Comparison of ENCODE assay signal across 22 cellular contexts in the genomic region with DNA sequence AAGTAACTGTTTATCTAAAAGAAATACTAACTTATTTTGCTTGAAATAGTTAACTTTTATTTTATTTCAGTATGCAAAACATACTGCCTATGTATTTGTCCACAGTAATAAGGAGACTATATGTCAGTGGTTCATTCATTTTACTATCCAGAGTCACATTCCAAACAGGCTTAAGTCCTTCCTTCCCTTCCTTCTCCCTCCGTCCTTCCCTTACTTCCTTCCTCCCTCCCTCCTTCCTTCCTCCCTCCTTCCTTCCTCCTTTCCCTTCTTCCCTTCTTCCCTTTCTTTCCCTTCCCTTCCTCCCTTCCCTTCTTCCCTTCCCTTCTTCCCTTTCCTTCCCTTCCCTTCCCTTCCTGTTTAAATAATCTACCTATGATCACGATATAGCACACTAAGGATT.
DNase-seq lines count a peak whose midpoint lies in the region; ATAC-seq, FAIRE-seq and TF ChIP-seq lines count a peak whose summit lies in the region.
"Had no signal": no experiment of that assay in that cellular context is flagged by ENCODE, and none has a peak within 500 bp of the region (broad histone marks: within the 10 kb centered on the region; RNA-seq: fewer than 3 reads in every experiment).

No MANE protein-coding gene starts in this region.

- H3K4me3 ChIP-seq in HepG2 (replicated peaks in 1 of 3; ENCODE audit: insufficient read depth in 1 of 3, low read depth in 2 of 3, low read length in 3 of 3) = no peak overlapping the region
- no peak overlapping the region for H3K4me3 ChIP-seq in right lobe of liver
- H3K4me3 ChIP-seq in K562 = no peak overlapping the region
- H3K4me3 ChIP-seq in endothelial cell of umbilical vein (replicated peaks in 1 of 3; ENCODE audit: insufficient read depth in 1 of 3, low read depth in 1 of 3, low read length in 3 of 3) = no peak overlapping the region
- H3K4me3 ChIP-seq: A549; BLaER1 treated with 17β-estradiol and CSF1 and Interleukin-3, amounts not matched to agents 10 nM and 100 nM had no signal

- no peaks in the 10 kb centered on the region for H3K27me3 ChIP-seq in HepG2 (ENCODE audit: control insufficient read depth in 1 of 2, insufficient read depth in 2 of 2, low read length in 2 of 2)
- no peaks in the 10 kb centered on the region for H3K27me3 ChIP-seq in right lobe of liver
- no peaks in the 10 kb centered on the region for H3K27me3 ChIP-seq in K562 (ENCODE audit: control insufficient read depth in 2 of 2, insufficient read depth in 2 of 2, low read length in 2 of 2)
- H3K27me3 ChIP-seq in endothelial cell of umbilical vein (ENCODE audit: control insufficient read depth in 2 of 2, insufficient read depth in 2 of 2, low read length in 2 of 2) = no peaks in the 10 kb centered on the region
- H3K27me3 ChIP-seq: BLaER1 treated with 17β-estradiol and CSF1 and Interleukin-3, amounts not matched to agents 10 nM and 100 nM had no signal

- H4K20me1 ChIP-seq in HepG2 (ENCODE audit: insufficient read depth, low read length) = no peaks in the 10 kb centered on the region; the same call in 1 of the 2 replicates
- H4K20me1 ChIP-seq in K562 (replicated peaks; ENCODE audit: control insufficient read depth, insufficient read depth, low read length) = no peaks in the 10 kb centered on the region
- H4K20me1 ChIP-seq in endothelial cell of umbilical vein (replicated peaks; ENCODE audit: control insufficient read depth, extremely low read depth, insufficient read depth, low read length) = no peaks in the 10 kb centered on the region
- H4K20me1 ChIP-seq: BLaER1 treated with 17β-estradiol and CSF1 and Interleukin-3, amounts not matched to agents 10 nM and 100 nM had no signal

- TF ChIP-seq RAD21 in HepG2 (CRISPR knock-in tag; IDR thresholded peaks at IDR 0.05) (no peak), K562 (CRISPR knock-in tag; conservative IDR thresholded peaks at IDR 0.05 in 1 of 2, IDR thresholded peaks at IDR 0.05 in 1 of 2) (no peak)

- 7% methylated on average over 2 of the region's 2 CpGs for WGBS in HepG2 (ENCODE audit: low lambda C conversion rate)
- WGBS in right lobe of liver (ENCODE audit: insufficient coverage, low coverage, low lambda C conversion rate, missing lambda C conversion rate) = 62% methylated on average over 2 of the region's 2 CpGs
- 0% methylated on average over 1 of the region's 2 CpGs for WGBS in K562 (ENCODE audit: insufficient coverage, low coverage, missing lambda C conversion rate)

- POLR2A ChIA-PET in HepG2 (lab: Yijun Ruan, JAX) = no interaction called here
- POLR2A ChIA-PET in K562 (lab: Yijun Ruan, JAX) = no interaction called here
- POLR2A ChIA-PET in endothelial cell of umbilical vein (lab: Charles Lee) = no interaction called here

- dilution Hi-C loops in endothelial cell of umbilical vein (cut with MboI; ENCODE audit: extremely low pct_ligation_motif_present, low sequenced_read_pairs) = no loop called here

- in situ Hi-C loops in HepG2 (cut with HindIII; ENCODE audit: extremely low pct_ligation_motif_present, low pct_unique_long_range_greater_than_20kb) = no loop called here
- in situ Hi-C loops in K562 (cut with MboI) = no loop called here

- ATAC-seq in HepG2 = no peak
- no peak for ATAC-seq in right lobe of liver
- no peak for ATAC-seq in K562
- ATAC-seq: A549; CD8-positive, alpha-beta T cell had no signal

- H2AFZ ChIP-seq in HepG2 (ENCODE audit: low read length) = no peak overlapping the region
- no peak overlapping the region for H2AFZ ChIP-seq in K562 (ENCODE audit: low read depth, low read length)
- peak overlapping the region; percentile 75 for H2AFZ ChIP-seq in endothelial cell of umbilical vein (ENCODE audit: low read depth, low read length)

- CTCF ChIA-PET in HepG2 (lab: Yijun Ruan, JAX; ENCODE audit: low intra/inter-chr PET ratio, low total read pairs) (no interaction called here), K562 (lab: Yijun Ruan, JAX; ENCODE audit: low intra/inter-chr PET ratio) (no interaction called here), endothelial cell of umbilical vein (lab: Charles Lee) (no interaction called here)

- DNase-seq in HepG2 (ENCODE audit: low spot score) (no peak), right lobe of liver (no peak), K562 (ENCODE audit: extremely low read depth in 1 of 4, low spot score in 3 of 4) (no peak), endothelial cell of umbilical vein (ENCODE audit: low read depth, low spot score) (no peak), left kidney (ENCODE audit: low read depth, low spot score) (peak; percentile 7), NCI-H446 treated with DMSO at 0.1 percent for 48 hours (lab: John Stamatoyannopoulos, UW) (no peak), NCI-H82 treated with DMSO at 0.1 percent for 48 hours (lab: John Stamatoyannopoulos, UW; ENCODE audit: unreplicated experiment) (no peak)
- no peak for DNase-seq in activated CD4-positive, alpha-beta T cell treated with anti-CD3 and anti-CD28 coated beads, Interleukin-2, amount 50 U/mL, for 4 hours
- DNase-seq: AML-193; Caco-2; Calu3; CD4-positive, alpha-beta T cell; CD8-positive, alpha-beta T cell; DMS79 treated with DMSO at 0.1 percent for 48 hours; GF-D8 had no signal

- TF ChIP-seq POLR2A in HepG2 (IDR thresholded peaks at IDR 0.05; ENCODE audit: insufficient read depth in 1 of 2, low read depth in 2 of 2, low read length in 2 of 2) (no peak), right lobe of liver (IDR thresholded peaks at IDR 0.05) (no peak), K562 (conservative IDR thresholded peaks at IDR 0.05) (no peak), endothelial cell of umbilical vein (IDR thresholded peaks at IDR 0.05; ENCODE audit: low read depth, low read length) (no peak)

- BruUV-seq in HepG2 (replicated peaks; lab: Mats Ljungman, UMichigan) (no TSS peak), K562 (replicated peaks; lab: Mats Ljungman, UMichigan) (no TSS peak), endothelial cell of umbilical vein (replicated peaks; lab: Mats Ljungman, UMichigan) (no TSS peak)

- TF ChIP-seq CTCF in HepG2 (CRISPR knock-in tag; IDR thresholded peaks at IDR 0.05) (no peak), right lobe of liver (IDR thresholded peaks at IDR 0.05) (no peak), K562 (IDR thresholded peaks at IDR 0.05 in 2 of 3, conservative IDR thresholded peaks at IDR 0.05 in 1 of 3; ENCODE audit: insufficient read depth in 2 of 3, low read depth in 1 of 3, low read length in 3 of 3) (no peak), endothelial cell of umbilical vein (IDR thresholded peaks at IDR 0.05; ENCODE audit: extremely low read depth in 1 of 2, insufficient read depth in 1 of 2, low read depth in 1 of 2, low read length in 2 of 2) (no peak)

- no peak overlapping the region for H3K27ac ChIP-seq in HepG2 (ENCODE audit: extremely low read length, insufficient read depth, low read length)
- H3K27ac ChIP-seq in right lobe of liver = no peak overlapping the region
- no peak overlapping the region for H3K27ac ChIP-seq in K562 (ENCODE audit: extremely low read depth, low read depth, low read length)
- H3K27ac ChIP-seq in endothelial cell of umbilical vein (ENCODE audit: insufficient read depth, low read depth, low read length) = no peak overlapping the region
- H3K27ac ChIP-seq: 22Rv1; A549; BLaER1 treated with 17β-estradiol and CSF1 and Interleukin-3, amounts not matched to agents 10 nM and 100 nM; C4-2B had no signal

- H3K36me3 ChIP-seq in HepG2 (replicated peaks in 1 of 2; ENCODE audit: control insufficient read depth in 1 of 2, insufficient read depth in 2 of 2, low read length in 2 of 2) (no peaks in the 10 kb centered on the region), right lobe of liver (no peaks in the 10 kb centered on the region), K562 (ENCODE audit: control insufficient read depth, insufficient read depth, low read length) (no peaks in the 10 kb centered on the region), endothelial cell of umbilical vein (ENCODE audit: control insufficient read depth in 2 of 2, extremely low read depth in 1 of 2, insufficient read depth in 2 of 2, low read length in 2 of 2) (no peaks in the 10 kb centered on the region)
- H3K36me3 ChIP-seq: BLaER1 treated with 17β-estradiol and CSF1 and Interleukin-3, amounts not matched to agents 10 nM and 100 nM had no signal

- H3K9me3 ChIP-seq in HepG2 (ENCODE audit: low read length) (no peaks in the 10 kb centered on the region), right lobe of liver (no peaks in the 10 kb centered on the region), K562 (replicated peaks; ENCODE audit: control insufficient read depth, insufficient read depth, low read depth, low read length) (no peaks in the 10 kb centered on the region), endothelial cell of umbilical vein (replicated peaks; ENCODE audit: control insufficient read depth, insufficient read depth, low read length) (no peaks in the 10 kb centered on the region)
- H3K9me3 ChIP-seq: A549, Caco-2 had no signal

- H3K9me1 ChIP-seq in K562 (ENCODE audit: control insufficient read depth, insufficient read depth, low read length) (no peaks in the 10 kb centered on the region), endothelial cell of umbilical vein (replicated peaks; ENCODE audit: control insufficient read depth, extremely low read depth, insufficient read depth, low read length) (no peaks in the 10 kb centered on the region)

- H3K9ac ChIP-seq in HepG2 (ENCODE audit: insufficient read depth, low read depth, low read length) (no peak overlapping the region), K562 (ENCODE audit: insufficient read depth in 1 of 2, low read depth in 2 of 2, low read length in 2 of 2) (no peak overlapping the region), endothelial cell of umbilical vein (replicated peaks; ENCODE audit: extremely low read depth, insufficient read depth, low read length) (no peak overlapping the region)
- H3K9ac ChIP-seq: BLaER1 treated with 17β-estradiol and CSF1 and Interleukin-3, amounts not matched to agents 10 nM and 100 nM had no signal

- H3K79me2 ChIP-seq in HepG2 (ENCODE audit: insufficient read depth, low read length) (no peaks in the 10 kb centered on the region), K562 (ENCODE audit: control insufficient read depth, insufficient read depth, low read length) (no peaks in the 10 kb centered on the region), endothelial cell of umbilical vein (ENCODE audit: control insufficient read depth, insufficient read depth, low read length) (no peaks in the 10 kb centered on the region)

- no peak overlapping the region for H3K4me2 ChIP-seq in HepG2 (ENCODE audit: low read depth, low read length)
- no peak overlapping the region for H3K4me2 ChIP-seq in K562 (ENCODE audit: insufficient read depth, low read length)
- H3K4me2 ChIP-seq in endothelial cell of umbilical vein (ENCODE audit: insufficient read depth, low read length) = no peak overlapping the region
- H3K4me2 ChIP-seq: A549; BLaER1 treated with 17β-estradiol and CSF1 and Interleukin-3, amounts not matched to agents 10 nM and 100 nM had no signal

- intact Hi-C loops in HepG2 (cut with micrococcal nuclease; ENCODE audit: unreplicated experiment) (no loop called here), right lobe of liver (cut with DNase I) (no loop called here), K562 (cut with micrococcal nuclease) (no loop called here), endothelial cell of umbilical vein (cut with micrococcal nuclease) (no loop called here)

- TF ChIP-seq EP300 in HepG2 (IDR thresholded peaks at IDR 0.05; ENCODE audit: low read depth in 2 of 2, low read length in 2 of 2) = no peak
- TF ChIP-seq EP300 in HepG2 (CRISPR knock-in tag; IDR thresholded peaks at IDR 0.05; ENCODE audit: borderline replicate concordance) = no peak
- TF ChIP-seq EP300 in K562 (IDR thresholded peaks at IDR 0.05; ENCODE audit: low read length) = no peak

- H3K4me1 ChIP-seq in HepG2 (ENCODE audit: insufficient read depth, low read length) (no peaks in the 10 kb centered on the region), right lobe of liver (no peaks in the 10 kb centered on the region), K562 (replicated peaks in 1 of 2; ENCODE audit: control insufficient read depth in 2 of 2, insufficient read depth in 2 of 2, low read length in 2 of 2) (no peaks in the 10 kb centered on the region), endothelial cell of umbilical vein (ENCODE audit: control insufficient read depth, extremely low read depth, insufficient read depth, low read length) (no peaks in the 10 kb centered on the region)
- H3K4me1 ChIP-seq: A549; BLaER1 treated with 17β-estradiol and CSF1 and Interleukin-3, amounts not matched to agents 10 nM and 100 nM; Caco-2 had no signal

- FAIRE-seq in HepG2 (lab: Jason Lieb, UNC) (no peak), K562 (lab: Jason Lieb, UNC) (no peak), endothelial cell of umbilical vein (lab: Jason Lieb, UNC) (no peak)
- FAIRE-seq: A549, D721Med, G401.6, GM12891 had no signal

Comparison
In these comparisons a context has a peak if more than half of its experiments do, and no peak if none do; other contexts are left out.
1. Of the 241 proteins assayed by ChIP-seq in both HepG2 and K562: peak only in HepG2: HNRNPK; only in K562: none; in both: PCBP1 and PCBP2; in neither: 238.